8 cellular contexts compared by ENCODE assay signal in the genomic region with DNA sequence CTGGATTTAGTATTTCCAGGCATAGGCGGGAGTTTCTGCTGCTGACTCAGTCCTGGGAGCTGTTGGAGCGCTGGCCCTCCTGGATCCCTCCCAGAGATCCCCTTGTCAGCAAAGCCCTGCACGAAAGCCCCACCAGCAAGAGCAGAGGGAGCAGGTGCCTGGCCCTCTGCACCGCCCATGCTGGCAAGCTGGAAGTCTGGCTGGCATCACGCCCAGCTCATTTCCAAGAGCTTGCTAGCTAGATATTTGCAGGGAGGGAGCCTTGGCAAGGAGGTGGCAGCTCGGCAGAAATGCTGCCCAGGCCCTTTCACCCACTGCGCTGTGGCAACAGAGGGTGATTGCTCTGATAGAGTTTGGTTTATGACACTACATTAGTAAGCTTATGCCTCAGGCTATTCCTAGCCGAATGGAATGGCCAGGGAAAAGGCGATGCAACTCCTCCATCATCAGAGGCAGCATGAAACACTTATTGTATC.
A peak's percentile ranks its signal among the peaks of the same experiment; 100 is the strongest.
DNase-seq lines count a peak whose midpoint lies in the region; TF ChIP-seq lines count a peak whose summit lies in the region.

No MANE protein-coding gene starts in this region.

- no peak overlapping the region for H3K4me3 ChIP-seq in choroid plexus epithelial cell (ENCODE audit: low read depth, low read length)

- H3K9me3 Mint-ChIP-seq in mesothelial cell of epicardium = no peaks in the 10 kb centered on the region

- peak overlapping the region; percentile 83 for H3K27ac Mint-ChIP-seq in mesothelial cell of epicardium

- H3K4me1 Mint-ChIP-seq in mesothelial cell of epicardium = peaks cover 22% of the 10 kb centered on the region

- no peak for TF ChIP-seq CTCF in choroid plexus epithelial cell (conservative IDR thresholded peaks at IDR 0.05; ENCODE audit: low read depth, low read length)
- no peak for TF ChIP-seq CTCF in mesothelial cell of epicardium (IDR thresholded peaks at IDR 0.05; ENCODE audit: unreplicated experiment)

- no peak overlapping the region for H3K4me3 Mint-ChIP-seq in mesothelial cell of epicardium

- DNase-seq in AG20443 (ENCODE audit: low spot score) (peak; percentile 75), NCI-H2107 (lab: John Stamatoyannopoulos, UW) (peak; percentile 86), choroid plexus epithelial cell (ENCODE audit: low read depth) (peak; percentile 5), mesothelial cell of epicardium (ENCODE audit: low spot score in 2 of 2, unreplicated experiment in 2 of 2) (peak; percentile 48 to 63), HuH-7 (ENCODE audit: low spot score) (no peak), activated T-cell treated with anti-CD3 and anti-CD28 coated beads for 4 hours (no peak)
- DNase-seq in stimulated activated CD4-positive, alpha-beta T cell treated with anti-CD3 and anti-CD28 coated beads, Interleukin-4, amount 100 ng/mL, for 1 hour = no peak
- DNase-seq in activated effector memory CD4-positive, alpha-beta T cell treated with anti-CD3 and anti-CD28 coated beads, Interleukin-2, amount 50 U/mL, for 16 hours = no peak

- no peaks in the 10 kb centered on the region for H3K36me3 Mint-ChIP-seq in mesothelial cell of epicardium

- H3K27me3 Mint-ChIP-seq in mesothelial cell of epicardium (ENCODE audit: low read depth) = peaks cover 2% of the 10 kb centered on the region

Comparison
In these comparisons a context has a peak if more than half of its experiments do, and no peak if none do; other contexts are left out.
1. DNase-seq: peak in AG20443 (single experiment), NCI-H2107 (single experiment), choroid plexus epithelial cell (single experiment) and mesothelial cell of epicardium (2 of 2); none in HuH-7 (single experiment), activated T-cell treated with anti-CD3 and anti-CD28 coated beads for 4 hours (single experiment), stimulated activated CD4-positive, alpha-beta T cell treated with anti-CD3 and anti-CD28 coated beads, Interleukin-4, amount 100 ng/mL, for 1 hour (single experiment) and activated effector memory CD4-positive, alpha-beta T cell treated with anti-CD3 and anti-CD28 coated beads, Interleukin-2, amount 50 U/mL, for 16 hours (single experiment).